ENCODE assay signal across 37 cellular contexts in genomic region chr1:246978785-246979184, GRCh38. TPM values are rescaled to one million over a fixed set of nuclear protein-coding genes. Genes with fewer than 3 reads are reported as not detected.
"Had no signal": no experiment of that assay in that cellular context is flagged by ENCODE, and none has a peak within 500 bp of the region (broad histone marks: within the 10 kb centered on the region; RNA-seq: fewer than 3 reads in every experiment).

No MANE protein-coding gene starts in this region.

- H3K27ac Mint-ChIP-seq: activated B cell treated with CpG ODN at 0.5 μM for 24 hours; activated CD4-positive, alpha-beta memory T cell treated with anti-CD3 and anti-CD28 coated beads for 36 hours; activated CD4-positive, alpha-beta T cell treated with anti-CD3 and anti-CD28 coated beads, Interleukin-2, amount 10 ng/mL, durations not matched to agents 24 days and 14 days; activated CD8-positive, alpha-beta T cell treated with anti-CD3 and anti-CD28 coated beads for 36 hours; activated naive CD4-positive, alpha-beta T cell treated with anti-CD3 and anti-CD28 coated beads, Interleukin-2, amount 10 ng/mL, durations not matched to agents 7 days and 5 days; activated naive CD4-positive, alpha-beta T cell treated with anti-CD3 and anti-CD28 coated beads, Interleukin-2, amount 50 U/mL, for 24 hours; activated naive CD8-positive, alpha-beta T cell; activated naive CD8-positive, alpha-beta T cell treated with anti-CD3 and anti-CD28 coated beads, Interleukin-2, amount 10 ng/mL, durations not matched to agents 7 days and 5 days; activated naive CD8-positive, alpha-beta T cell treated with anti-CD3 and anti-CD28 coated beads, Interleukin-2, amount 50 U/mL, for 24 hours; activated T-cell treated with anti-CD3 and anti-CD28 coated beads, Interleukin-2, amount 50 U/mL, for 72 hours; activated T-helper 1 cell treated with anti-CD3 and anti-CD28 coated beads, Interleukin-12 subunit alpha, Interleukin-12 subunit beta, Interleukin-2, Interleukin-4 antibody, amounts not matched to agents 30 ng/mL and 10 ng/mL and 1 ng/mL, durations not matched to agents 14 hours and 24 hours and 36 hours; activated T-helper 17 cell treated with anti-CD3 and anti-CD28 coated beads, Interleukin-2, amount 50 U/mL, for 72 hours; brain; T-helper 1 cell treated with Interleukin-12 subunit alpha and Interleukin-12 subunit beta and Interleukin-4 antibody, amounts not matched to agents 30 μg/mL and 1 μg/mL, for 36 hours; T-helper 2 cell treated with Interferon-gamma antibody and Interleukin-4, amounts not matched to agents 5 μg/mL and 100 μg/mL, for 36 hours had no signal

- H3K4me1 ChIP-seq: ascending aorta had no signal

- H3K36me3 Mint-ChIP-seq: activated naive CD4-positive, alpha-beta T cell treated with anti-CD3 and anti-CD28 coated beads, Interleukin-2, amount 10 ng/mL, durations not matched to agents 7 days and 5 days; activated naive CD8-positive, alpha-beta T cell treated with anti-CD3 and anti-CD28 coated beads, Interleukin-2, amount 10 ng/mL, durations not matched to agents 7 days and 5 days had no signal

- H3K27me3 Mint-ChIP-seq: activated B cell treated with CpG ODN at 0.5 μM for 24 hours; activated CD4-positive, alpha-beta T cell treated with anti-CD3 and anti-CD28 coated beads, Interleukin-2, amount 10 ng/mL, durations not matched to agents 24 days and 14 days; activated CD8-positive, alpha-beta T cell treated with anti-CD3 and anti-CD28 coated beads for 36 hours; activated naive CD4-positive, alpha-beta T cell treated with anti-CD3 and anti-CD28 coated beads, Interleukin-2, amount 10 ng/mL, durations not matched to agents 7 days and 5 days; activated naive CD8-positive, alpha-beta T cell treated with anti-CD3 and anti-CD28 coated beads, Interleukin-2, amount 10 ng/mL, durations not matched to agents 7 days and 5 days; brain had no signal

- H3K4me3 ChIP-seq: ascending aorta, cardiac muscle cell had no signal

- ATAC-seq: activated CD8-positive, alpha-beta T cell treated with anti-CD3 and anti-CD28 coated beads for 36 hours; activated naive CD8-positive, alpha-beta T cell treated with anti-CD3 and anti-CD28 coated beads, Interleukin-2, amount 50 U/mL, for 24 hours; activated T-cell treated with anti-CD3 and anti-CD28 coated beads, Interleukin-2, amount 50 U/mL, for 4 hours; activated T-cell treated with anti-CD3 and anti-CD28 coated beads, Interleukin-2, amount 50 U/mL, for 72 hours; activated T-helper 17 cell treated with anti-CD3 and anti-CD28 coated beads, Interleukin-2, amount 50 U/mL, for 72 hours had no signal

- H3K27me3 ChIP-seq: ascending aorta, cardiac muscle cell had no signal

- FAIRE-seq: bronchial epithelial cell had no signal

- DNase-seq: activated B cell treated with CpG ODN at 0.5 μM for 24 hours; activated CD4-positive, alpha-beta memory T cell treated with anti-CD3 and anti-CD28 coated beads for 36 hours; activated CD4-positive, alpha-beta T cell treated with anti-CD3 and anti-CD28 coated beads for 4 hours; activated CD4-positive, alpha-beta T cell treated with anti-CD3 and anti-CD28 coated beads, Interleukin-2, amount 10 ng/mL, durations not matched to agents 24 days and 14 days; activated CD4-positive, alpha-beta T cell treated with anti-CD3 and anti-CD28 coated beads, Interleukin-2, amount 50 U/mL, for 1 hour; activated CD4-positive, alpha-beta T cell treated with anti-CD3 and anti-CD28 coated beads, Interleukin-2, amount 50 U/mL, for 4 hours; activated CD4-positive, CD25-positive, alpha-beta regulatory T cell treated with anti-CD3 and anti-CD28 coated beads, Interleukin-2, amount 50 U/mL, for 72 hours; activated CD8-positive, alpha-beta memory T cell treated with anti-CD3 and anti-CD28 coated beads, Interleukin-2, amount 50 U/mL, for 4 hours; activated CD8-positive, alpha-beta T cell treated with anti-CD3 and anti-CD28 coated beads for 36 hours; activated effector memory CD4-positive, alpha-beta T cell treated with anti-CD3 and anti-CD28 coated beads, Interleukin-2, amount 50 U/mL, for 16 hours; activated naive CD4-positive, alpha-beta T cell treated with anti-CD3 and anti-CD28 coated beads, Interleukin-2, amount 10 ng/mL, durations not matched to agents 7 days and 5 days; activated naive CD4-positive, alpha-beta T cell treated with Interleukin-2 at 50 U/mL for 16 hours; activated naive CD8-positive, alpha-beta T cell treated with anti-CD3 and anti-CD28 coated beads, Interleukin-2, amount 10 ng/mL, durations not matched to agents 7 days and 5 days; activated naive CD8-positive, alpha-beta T cell treated with anti-CD3 and anti-CD28 coated beads, Interleukin-2, amount 50 U/mL, for 24 hours; activated T-cell treated with anti-CD3 and anti-CD28 coated beads for 4 hours; activated T-cell treated with anti-CD3 and anti-CD28 coated beads, Interleukin-2, amount 50 U/mL, for 1 hour; activated T-cell treated with anti-CD3 and anti-CD28 coated beads, Interleukin-2, amount 50 U/mL, for 4 hours; activated T-cell treated with anti-CD3 and anti-CD28 coated beads, Interleukin-2, amount 50 U/mL, for 72 hours; amygdala; anterior cingulate cortex; caudate nucleus; cerebellar nuclear complex; T-helper 1 cell; T-helper 2 cell; T-helper 9 cell had no signal

- H3K4me1 Mint-ChIP-seq: activated B cell treated with CpG ODN at 0.5 μM for 24 hours; activated CD4-positive, alpha-beta T cell treated with anti-CD3 and anti-CD28 coated beads, Interleukin-2, amount 10 ng/mL, durations not matched to agents 24 days and 14 days; activated naive CD4-positive, alpha-beta T cell treated with anti-CD3 and anti-CD28 coated beads, Interleukin-2, amount 10 ng/mL, durations not matched to agents 7 days and 5 days; activated naive CD4-positive, alpha-beta T cell treated with anti-CD3 and anti-CD28 coated beads, Interleukin-2, amount 50 U/mL, for 24 hours; activated naive CD8-positive, alpha-beta T cell treated with anti-CD3 and anti-CD28 coated beads, Interleukin-2, amount 10 ng/mL, durations not matched to agents 7 days and 5 days; activated naive CD8-positive, alpha-beta T cell treated with anti-CD3 and anti-CD28 coated beads, Interleukin-2, amount 50 U/mL, for 24 hours; activated T-helper 17 cell treated with anti-CD3 and anti-CD28 coated beads, Interleukin-2, amount 50 U/mL, for 72 hours; brain; central memory CD8-positive, alpha-beta T cell had no signal

- H3K36me3 ChIP-seq: ascending aorta had no signal

- H3K27ac ChIP-seq: ascending aorta, cardiac muscle cell, VCaP had no signal

- H3K4me3 Mint-ChIP-seq: activated B cell treated with CpG ODN at 0.5 μM for 24 hours; activated CD4-positive, alpha-beta memory T cell treated with anti-CD3 and anti-CD28 coated beads for 36 hours; activated CD4-positive, alpha-beta T cell treated with anti-CD3 and anti-CD28 coated beads, Interleukin-2, amount 10 ng/mL, durations not matched to agents 24 days and 14 days; activated CD8-positive, alpha-beta T cell treated with anti-CD3 and anti-CD28 coated beads for 36 hours; activated naive CD4-positive, alpha-beta T cell treated with anti-CD3 and anti-CD28 coated beads, Interleukin-2, amount 10 ng/mL, durations not matched to agents 7 days and 5 days; activated naive CD4-positive, alpha-beta T cell treated with anti-CD3 and anti-CD28 coated beads, Interleukin-2, amount 50 U/mL, for 24 hours; activated naive CD8-positive, alpha-beta T cell; activated naive CD8-positive, alpha-beta T cell treated with anti-CD3 and anti-CD28 coated beads, Interleukin-2, amount 10 ng/mL, durations not matched to agents 7 days and 5 days; activated naive CD8-positive, alpha-beta T cell treated with anti-CD3 and anti-CD28 coated beads, Interleukin-2, amount 50 U/mL, for 24 hours; activated T-cell treated with anti-CD3 and anti-CD28 coated beads, Interleukin-2, amount 50 U/mL, for 4 hours; activated T-cell treated with anti-CD3 and anti-CD28 coated beads, Interleukin-2, amount 50 U/mL, for 72 hours; activated T-helper 1 cell treated with anti-CD3 and anti-CD28 coated beads, Interleukin-12 subunit alpha, Interleukin-12 subunit beta, Interleukin-2, Interleukin-4 antibody, amounts not matched to agents 30 ng/mL and 10 ng/mL and 1 ng/mL, durations not matched to agents 14 hours and 24 hours and 36 hours; activated T-helper 17 cell treated with anti-CD3 and anti-CD28 coated beads, Interleukin-2, amount 50 U/mL, for 72 hours; brain; central memory CD8-positive, alpha-beta T cell; T-helper 1 cell treated with Interleukin-12 subunit alpha and Interleukin-12 subunit beta and Interleukin-4 antibody, amounts not matched to agents 30 μg/mL and 1 μg/mL, for 36 hours; T-helper 2 cell treated with Interferon-gamma antibody and Interleukin-4, amounts not matched to agents 5 μg/mL and 100 μg/mL, for 36 hours had no signal

RNA-seq across cellular contexts. Expression of gene ZNF695, which starts 29.1 kb away (rescaled TPM):
- total RNA-seq: ascending aorta had no signal
